ENCODE assay signal across 20 cellular contexts in the genomic region with DNA sequence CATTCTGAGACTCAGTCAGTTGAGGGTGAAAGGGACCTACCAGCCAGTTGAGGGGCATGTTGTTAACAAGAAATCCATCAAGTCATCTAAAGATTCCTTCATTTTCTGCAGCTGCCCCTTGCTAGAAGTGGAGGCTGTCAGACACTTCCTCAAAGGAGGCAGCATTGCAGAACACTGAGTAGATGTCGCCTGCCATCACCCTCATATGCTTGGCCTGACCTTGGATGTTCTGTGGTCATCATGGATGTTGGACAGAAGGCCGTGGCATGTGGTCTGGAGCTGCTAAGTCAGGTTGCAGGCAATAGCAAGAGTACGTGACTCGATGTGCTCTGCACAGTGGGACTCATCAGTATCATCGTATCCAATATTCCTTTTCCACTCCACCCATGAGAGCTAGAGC.
A peak's percentile ranks its signal among the peaks of the same experiment; 100 is the strongest.
DNase-seq lines count a peak whose midpoint lies in the region; ATAC-seq and TF ChIP-seq lines count a peak whose summit lies in the region.
"Had no signal": no experiment of that assay in that cellular context is flagged by ENCODE, and none has a peak within 500 bp of the region (broad histone marks: within the 10 kb centered on the region; RNA-seq: fewer than 3 reads in every experiment).

No MANE protein-coding gene starts in this region.

- H3K27me3 Mint-ChIP-seq in T-helper 17 cell = no peaks in the 10 kb centered on the region
- H3K27me3 Mint-ChIP-seq in naive thymus-derived CD4-positive, alpha-beta T cell = no peaks in the 10 kb centered on the region
- H3K27me3 Mint-ChIP-seq in activated CD4-positive, alpha-beta memory T cell treated with anti-CD3 and anti-CD28 coated beads for 36 hours = no peaks in the 10 kb centered on the region
- H3K27me3 Mint-ChIP-seq: activated CD4-positive, alpha-beta memory T cell treated with anti-CD3 and anti-CD28 coated beads, Interleukin-2, amount 10 ng/mL, durations not matched to agents 7 days and 5 days; activated T-cell treated with anti-CD3 and anti-CD28 coated beads, Interleukin-2, amount 50 U/mL, for 24 hours; T-cell had no signal

- peak; percentile 13 for DNase-seq in right atrium auricular region (ENCODE audit: low spot score)
- DNase-seq in right cardiac atrium = no peak
- DNase-seq in T-helper 17 cell = no peak
- no peak for DNase-seq in naive thymus-derived CD4-positive, alpha-beta T cell
- DNase-seq in ascending aorta (ENCODE audit: low spot score in 2 of 2) = no peak
- DNase-seq in dermis blood vessel endothelial cell = no peak
- DNase-seq in activated CD4-positive, alpha-beta memory T cell treated with anti-CD3 and anti-CD28 coated beads for 36 hours = no peak
- DNase-seq: activated CD4-positive, alpha-beta memory T cell treated with anti-CD3 and anti-CD28 coated beads, Interleukin-2, amount 10 ng/mL, durations not matched to agents 7 days and 5 days; activated naive CD4-positive, alpha-beta T cell treated with Interleukin-2 at 50 U/mL for 16 hours; activated T-cell treated with anti-CD3 and anti-CD28 coated beads, Interleukin-2, amount 50 U/mL, for 24 hours; aorta; erythroblast; foreskin keratinocyte; hypothalamus; islet precursor cell; NCI-H1105 treated with DMSO at 0.1 percent for 48 hours; pancreas; T-cell; testis had no signal

- intact Hi-C loops in right cardiac atrium (cut with DNase I) = no loop called here
- intact Hi-C loops in naive thymus-derived CD4-positive, alpha-beta T cell (cut with micrococcal nuclease) = no loop called here
- intact Hi-C loops in ascending aorta (cut with DNase I) = no loop called here
- intact Hi-C loops in activated CD4-positive, alpha-beta memory T cell treated with anti-CD3 and anti-CD28 coated beads for 36 hours (cut with micrococcal nuclease) = no loop called here

- no peaks in the 10 kb centered on the region for H3K9me3 Mint-ChIP-seq in naive thymus-derived CD4-positive, alpha-beta T cell
- no peaks in the 10 kb centered on the region for H3K9me3 Mint-ChIP-seq in activated CD4-positive, alpha-beta memory T cell treated with anti-CD3 and anti-CD28 coated beads for 36 hours
- H3K9me3 Mint-ChIP-seq: activated CD4-positive, alpha-beta memory T cell treated with anti-CD3 and anti-CD28 coated beads, Interleukin-2, amount 10 ng/mL, durations not matched to agents 7 days and 5 days; activated T-cell treated with anti-CD3 and anti-CD28 coated beads, Interleukin-2, amount 50 U/mL, for 24 hours; stimulated activated effector memory CD8-positive, alpha-beta T cell treated with anti-CD3 and anti-CD28 coated beads, Interleukin-12 subunit alpha, Interleukin-12 subunit beta, amount 100 ng/mL, for 72 hours; T-cell had no signal

- H3K4me1 Mint-ChIP-seq in T-helper 17 cell = peaks cover 27% of the 10 kb centered on the region
- H3K4me1 Mint-ChIP-seq in naive thymus-derived CD4-positive, alpha-beta T cell = peaks cover 9 to 65% (median 61%) of the 10 kb centered on the region in 7 donors
- H3K4me1 Mint-ChIP-seq in activated CD4-positive, alpha-beta memory T cell treated with anti-CD3 and anti-CD28 coated beads for 36 hours (ENCODE audit: low read depth) = peaks cover 35% of the 10 kb centered on the region

- H3K27ac ChIP-seq in right atrium auricular region = no peak overlapping the region
- H3K27ac ChIP-seq in right cardiac atrium (ENCODE audit: low read length) = no peak overlapping the region
- no peak overlapping the region for H3K27ac ChIP-seq in naive thymus-derived CD4-positive, alpha-beta T cell (ENCODE audit: low read depth, low read length)
- no peak overlapping the region for H3K27ac ChIP-seq in ascending aorta
- H3K27ac ChIP-seq: foreskin keratinocyte, pancreas, testis had no signal

- H3K9me3 ChIP-seq in right atrium auricular region = no peaks in the 10 kb centered on the region
- H3K9me3 ChIP-seq in right cardiac atrium (ENCODE audit: control insufficient read depth, low read length) = no peaks in the 10 kb centered on the region
- no peaks in the 10 kb centered on the region for H3K9me3 ChIP-seq in T-helper 17 cell (ENCODE audit: control insufficient read depth, low read length, poor library complexity, severe bottlenecking)
- no peaks in the 10 kb centered on the region for H3K9me3 ChIP-seq in naive thymus-derived CD4-positive, alpha-beta T cell (ENCODE audit: control insufficient read depth in 2 of 3, low read length in 3 of 3)
- H3K9me3 ChIP-seq in ascending aorta = no peaks in the 10 kb centered on the region
- H3K9me3 ChIP-seq: pancreas, testis had no signal

- H3K4me3 ChIP-seq in right atrium auricular region = no peak overlapping the region
- no peak overlapping the region for H3K4me3 ChIP-seq in right cardiac atrium (ENCODE audit: low read length)
- no peak overlapping the region for H3K4me3 ChIP-seq in naive thymus-derived CD4-positive, alpha-beta T cell (ENCODE audit: low read length)
- H3K4me3 ChIP-seq in ascending aorta = no peak overlapping the region
- H3K4me3 ChIP-seq: pancreas, testis had no signal

- H3K4me3 Mint-ChIP-seq in T-helper 17 cell = no peak overlapping the region
- no peak overlapping the region for H3K4me3 Mint-ChIP-seq in naive thymus-derived CD4-positive, alpha-beta T cell
- H3K4me3 Mint-ChIP-seq in activated CD4-positive, alpha-beta memory T cell treated with anti-CD3 and anti-CD28 coated beads for 36 hours = no peak overlapping the region
- H3K4me3 Mint-ChIP-seq: activated CD4-positive, alpha-beta memory T cell treated with anti-CD3 and anti-CD28 coated beads, Interleukin-2, amount 10 ng/mL, durations not matched to agents 7 days and 5 days; activated T-cell treated with anti-CD3 and anti-CD28 coated beads, Interleukin-2, amount 50 U/mL, for 24 hours; stimulated activated effector memory CD8-positive, alpha-beta T cell treated with anti-CD3 and anti-CD28 coated beads, Interleukin-12 subunit alpha, Interleukin-12 subunit beta, amount 100 ng/mL, for 72 hours; T-cell had no signal

- ATAC-seq in right cardiac atrium (no peak), T-helper 17 cell (no peak)
- no peak for ATAC-seq in naive thymus-derived CD4-positive, alpha-beta T cell
- ATAC-seq: foreskin keratinocyte; pancreas; stimulated activated effector memory CD8-positive, alpha-beta T cell treated with anti-CD3 and anti-CD28 coated beads, Interleukin-12 subunit alpha, Interleukin-12 subunit beta, amount 100 ng/mL, for 72 hours; T-cell had no signal

- CTCF ChIA-PET in naive thymus-derived CD4-positive, alpha-beta T cell (lab: Charles Lee) = no interaction called here
- CTCF ChIA-PET in activated CD4-positive, alpha-beta memory T cell treated with anti-CD3 and anti-CD28 coated beads for 36 hours (lab: Charles Lee) = interaction anchor here (1.1 kb wide), 1 partner anchor 70 kb away, joined by 3 read pairs; no protein-coding TSS in a partner anchor

- peak overlapping the region; percentile 8 for H3K27ac Mint-ChIP-seq in T-helper 17 cell
- H3K27ac Mint-ChIP-seq in naive thymus-derived CD4-positive, alpha-beta T cell = peak overlapping the region in 5 of 9 donors; percentile 7 to 71 (median 43)
- H3K27ac Mint-ChIP-seq in activated CD4-positive, alpha-beta memory T cell treated with anti-CD3 and anti-CD28 coated beads for 36 hours = no peak overlapping the region
- H3K27ac Mint-ChIP-seq: activated CD4-positive, alpha-beta memory T cell treated with anti-CD3 and anti-CD28 coated beads, Interleukin-2, amount 10 ng/mL, durations not matched to agents 7 days and 5 days; stimulated activated effector memory CD8-positive, alpha-beta T cell treated with anti-CD3 and anti-CD28 coated beads, Interleukin-12 subunit alpha, Interleukin-12 subunit beta, amount 100 ng/mL, for 72 hours had no signal

- no peaks in the 10 kb centered on the region for H3K4me1 ChIP-seq in right atrium auricular region
- no peaks in the 10 kb centered on the region for H3K4me1 ChIP-seq in right cardiac atrium (ENCODE audit: control insufficient read depth, insufficient read depth, low read length)
- peaks cover 0 to 7% of the 10 kb centered on the region in 2 donors for H3K4me1 ChIP-seq in naive thymus-derived CD4-positive, alpha-beta T cell (ENCODE audit: control insufficient read depth in 2 of 2, insufficient read depth in 2 of 2, low read length in 2 of 2)
- H3K4me1 ChIP-seq in ascending aorta = no peaks in the 10 kb centered on the region
- H3K4me1 ChIP-seq: foreskin keratinocyte, testis had no signal

- H3K36me3 ChIP-seq in right atrium auricular region (peaks cover 1% of the 10 kb centered on the region), ascending aorta (peaks cover 0 to 9% of the 10 kb centered on the region in 2 donors)
- H3K36me3 ChIP-seq in naive thymus-derived CD4-positive, alpha-beta T cell (ENCODE audit: control insufficient read depth in 2 of 3, insufficient read depth in 3 of 3, low read length in 3 of 3) = peaks cover 0 to 13% (median 0%) of the 10 kb centered on the region in 3 experiments
- H3K36me3 ChIP-seq: pancreas had no signal

- WGBS in right cardiac atrium = 95% methylated on average over 5 of the region's 5 CpGs

- POLR2A ChIA-PET in naive thymus-derived CD4-positive, alpha-beta T cell (lab: Charles Lee) = no interaction called here
- POLR2A ChIA-PET in activated CD4-positive, alpha-beta memory T cell treated with anti-CD3 and anti-CD28 coated beads for 36 hours (lab: Charles Lee) = no interaction called here

- no peak for TF ChIP-seq CTCF in right atrium auricular region (IDR thresholded peaks at IDR 0.05)
- TF ChIP-seq CTCF in ascending aorta (IDR thresholded peaks at IDR 0.05) = no peak

- H3K27me3 ChIP-seq in right atrium auricular region (no peaks in the 10 kb centered on the region), right cardiac atrium (ENCODE audit: control insufficient read depth, insufficient read depth) (no peaks in the 10 kb centered on the region), ascending aorta (no peaks in the 10 kb centered on the region)
- no peaks in the 10 kb centered on the region for H3K27me3 ChIP-seq in naive thymus-derived CD4-positive, alpha-beta T cell (ENCODE audit: control insufficient read depth in 2 of 2, insufficient read depth in 2 of 2, low read length in 2 of 2)
- H3K27me3 ChIP-seq: foreskin keratinocyte, pancreas, testis had no signal

- peaks cover 2% of the 10 kb centered on the region for H3K36me3 Mint-ChIP-seq in T-helper 17 cell (ENCODE audit: low read depth)
- peaks cover 0 to 32% (median 12%) of the 10 kb centered on the region in 5 donors for H3K36me3 Mint-ChIP-seq in naive thymus-derived CD4-positive, alpha-beta T cell
- H3K36me3 Mint-ChIP-seq in activated CD4-positive, alpha-beta memory T cell treated with anti-CD3 and anti-CD28 coated beads for 36 hours = peaks cover 19% of the 10 kb centered on the region
